ENCODE assay signal across 32 cellular contexts in the genomic region with DNA sequence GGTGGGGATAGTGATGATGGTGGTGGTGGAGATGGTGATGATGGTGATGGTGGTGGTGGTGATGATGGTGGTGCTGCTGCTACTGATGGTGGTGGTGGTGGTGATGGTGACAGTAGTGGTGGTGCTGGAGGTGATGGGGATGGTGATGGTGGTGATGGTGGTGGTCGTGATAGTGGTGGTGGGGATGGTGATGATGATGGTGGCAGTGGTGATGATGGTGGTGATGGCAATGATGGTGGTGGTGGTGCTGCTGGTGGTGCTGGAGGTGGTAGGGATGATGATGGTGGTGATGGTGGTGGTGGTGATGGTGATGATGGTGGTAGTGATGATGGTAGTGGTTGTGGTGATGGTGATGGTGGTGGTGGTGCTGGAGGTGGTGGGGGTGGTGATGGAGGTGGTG. TPM values are rescaled to one million over a fixed set of nuclear protein-coding genes. Genes with fewer than 3 reads are reported as not detected.
"Had no signal": no experiment of that assay in that cellular context is flagged by ENCODE, and none has a peak within 500 bp of the region (broad histone marks: within the 10 kb centered on the region; RNA-seq: fewer than 3 reads in every experiment).

No MANE protein-coding gene starts in this region.

- DNase-seq: effector CD8-positive, alpha-beta T cell; endodermal cell; foreskin fibroblast; gastrocnemius medialis; head of caudate nucleus; kidney; nucleus accumbens; right cardiac atrium; spleen; stimulated activated CD4-positive, alpha-beta T cell treated with anti-CD3 and anti-CD28 coated beads, Interleukin-4, amount 100 ng/mL, for 4 hours; stimulated activated naive CD8-positive, alpha-beta T cell treated with anti-CD3 and anti-CD28 coated beads, Interleukin-15, Interleukin-2, amounts not matched to agents 100 U/mL and 50 U/mL, for 24 hours; substantia nigra; testis; tibial artery; upper lobe of left lung; uterus had no signal

- H3K9ac ChIP-seq: neural progenitor cell had no signal

- H3K4me1 ChIP-seq: gastrocnemius medialis, neural progenitor cell, prostate gland, testis, tibial artery, upper lobe of left lung, uterus had no signal

- H3K4me1 Mint-ChIP-seq: nephron, neural progenitor cell had no signal

- H2AFZ ChIP-seq: neural progenitor cell had no signal

- H3K27ac Mint-ChIP-seq: dendritic cell treated with granulocyte-macrophage colony-stimulating factor and Interleukin-4, amounts not matched to agents 40 ng/mL and 50 ng/mL, for 4 days; endodermal cell; memory B cell; nephron; neural progenitor cell; stimulated activated memory B cell treated with anti-CD40 and anti-IgM and Interleukin-4, amounts not matched to agents 10 μg/mL and 1 μg/mL and 100 μg/mL, for 72 hours had no signal

- H3K4me2 ChIP-seq: neural progenitor cell had no signal

- H3K4me3 ChIP-seq: gastrocnemius medialis, lung, neural progenitor cell, prostate gland, skin epidermis, spleen, testis, tibial artery, upper lobe of left lung, uterus had no signal

- H3K9me3 ChIP-seq: gastrocnemius medialis, prostate gland, spleen, testis, tibial artery, upper lobe of left lung, uterus had no signal

- H3K4me3 Mint-ChIP-seq: dendritic cell treated with granulocyte-macrophage colony-stimulating factor and Interleukin-4, amounts not matched to agents 40 ng/mL and 50 ng/mL, for 4 days; endodermal cell; memory B cell; nephron; neural progenitor cell; stimulated activated memory B cell treated with anti-CD40 and anti-IgM and Interleukin-4, amounts not matched to agents 10 μg/mL and 1 μg/mL and 100 μg/mL, for 72 hours had no signal

- H3K36me3 ChIP-seq: gastrocnemius medialis, neural progenitor cell, prostate gland, spleen, tibial artery, upper lobe of left lung, uterus had no signal

- H3K36me3 Mint-ChIP-seq: stimulated activated memory B cell treated with anti-CD40 and anti-IgM and Interleukin-4, amounts not matched to agents 10 μg/mL and 1 μg/mL and 100 μg/mL, for 72 hours had no signal

- H3K27me3 ChIP-seq: gastrocnemius medialis, testis, tibial artery, upper lobe of left lung, uterus had no signal

- H3K27ac ChIP-seq: epithelial cell of prostate, gastrocnemius medialis, neural progenitor cell, prostate gland, skin epidermis, spleen, testis, tibial artery, upper lobe of left lung, uterus had no signal

- ATAC-seq: esophagus mucosa; gastrocnemius medialis; left lobe of liver; right cardiac atrium; stimulated activated memory B cell treated with anti-CD40 and anti-IgM and Interleukin-4, amounts not matched to agents 10 μg/mL and 1 μg/mL and 100 μg/mL, for 72 hours; stimulated activated naive CD8-positive, alpha-beta T cell treated with anti-CD3 and anti-CD28 coated beads, Interleukin-15, Interleukin-2, amounts not matched to agents 100 U/mL and 50 U/mL, for 24 hours had no signal

- H3K9me3 Mint-ChIP-seq: dendritic cell treated with granulocyte-macrophage colony-stimulating factor and Interleukin-4, amounts not matched to agents 40 ng/mL and 50 ng/mL, for 4 days had no signal

RNA-seq across cellular contexts. Expression of a gene that starts 21.3 kb away (rescaled TPM):
- total RNA-seq: endodermal cell, esophagus mucosa, gastrocnemius medialis, glomerular endothelial cell, kidney, left lobe of liver, liver, lung, mononuclear cell, osteocyte, renal cortical epithelial cell, right cardiac atrium, spleen, upper lobe of left lung, uterus had no signal
- polyA plus RNA-seq: liver, lung, right cardiac atrium, spleen had no signal
